In the genomic region with DNA sequence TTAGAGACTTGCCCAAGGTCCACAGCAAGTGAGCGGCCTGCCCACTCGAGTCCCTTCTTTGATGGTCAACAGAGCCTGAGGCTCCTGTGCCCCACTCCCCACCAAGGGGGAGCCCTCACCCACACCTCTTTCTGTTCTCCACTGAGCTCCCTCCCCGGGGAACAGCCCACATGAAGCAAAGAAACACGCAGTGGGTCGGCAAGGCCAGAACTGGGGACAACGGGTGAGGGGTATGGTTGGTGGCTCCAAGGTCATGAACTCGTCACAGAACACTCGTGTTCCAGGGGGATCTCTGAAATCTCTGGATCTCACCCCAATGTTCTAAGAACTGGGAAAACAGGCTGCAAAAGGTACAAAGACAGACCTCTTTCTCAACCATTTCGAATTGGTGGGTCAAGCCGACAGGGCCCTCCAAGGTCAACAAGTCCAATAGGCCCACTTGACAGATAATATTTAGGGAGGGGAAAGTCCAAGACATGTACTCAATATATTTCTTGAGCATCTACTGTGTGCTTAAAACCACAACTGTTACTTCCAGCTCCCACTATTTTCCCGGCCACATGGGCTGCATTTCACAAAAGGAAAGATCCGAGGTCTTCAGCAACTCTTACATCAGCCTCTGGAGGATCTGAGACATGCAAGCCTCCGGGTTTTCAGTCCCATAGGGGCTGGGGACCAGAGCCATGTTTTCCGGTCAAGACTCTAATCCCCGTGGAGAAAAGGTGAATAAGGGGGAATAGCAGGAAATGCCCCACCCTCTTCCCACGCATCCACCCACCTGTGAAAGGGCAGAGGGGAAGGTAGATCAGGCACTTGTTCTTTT, we compare ENCODE assay signal across 10 cellular contexts. TPM values are rescaled to one million over a fixed set of nuclear protein-coding genes. Genes with fewer than 3 reads are reported as not detected.
DNase-seq lines count a peak whose midpoint lies in the region; ATAC-seq and TF ChIP-seq lines count a peak whose summit lies in the region.
"Had no signal": no experiment of that assay in that cellular context is flagged by ENCODE, and none has a peak within 500 bp of the region (broad histone marks: within the 10 kb centered on the region; RNA-seq: fewer than 3 reads in every experiment).

No MANE protein-coding gene starts in this region.

- no peak for TF ChIP-seq CTCF in mesothelial cell of epicardium (IDR thresholded peaks at IDR 0.05; ENCODE audit: unreplicated experiment)
- TF ChIP-seq CTCF in ascending aorta (IDR thresholded peaks at IDR 0.05) = no peak

- H3K4me1 Mint-ChIP-seq in central memory CD8-positive, alpha-beta T cell = no peaks in the 10 kb centered on the region
- peaks cover 26% of the 10 kb centered on the region for H3K4me1 Mint-ChIP-seq in mesothelial cell of epicardium

- H3K36me3 ChIP-seq in H7 (replicated peaks; ENCODE audit: control insufficient read depth, insufficient read depth, low read length) (no peaks in the 10 kb centered on the region), ascending aorta (no peaks in the 10 kb centered on the region)
- H3K36me3 ChIP-seq: left lung had no signal

- no peak for ATAC-seq in central memory CD8-positive, alpha-beta T cell (replicated peaks; ENCODE audit: extremely low read depth, poor library complexity, severe bottlenecking)
- ATAC-seq in GM18517 (IDR thresholded peaks at IDR 0.05; ENCODE audit: unreplicated experiment) = no peak

- H3K27me3 ChIP-seq in H7 (ENCODE audit: control insufficient read depth, insufficient read depth, low read length) (peaks cover 21% of the 10 kb centered on the region), ascending aorta (peaks cover 13% of the 10 kb centered on the region)

- H3K27ac ChIP-seq in ascending aorta = no peak overlapping the region
- H3K27ac ChIP-seq: left lung had no signal

- peak; percentile 49 for DNase-seq in CD1c-positive myeloid dendritic cell (ENCODE audit: extremely low spot score)
- peak; percentile 58 for DNase-seq in H7
- DNase-seq in central memory CD8-positive, alpha-beta T cell (ENCODE audit: low spot score in 2 of 2) = no peak
- no peak for DNase-seq in mesothelial cell of epicardium (ENCODE audit: low spot score in 2 of 2, unreplicated experiment in 2 of 2)
- no peak for DNase-seq in ascending aorta (ENCODE audit: low spot score in 2 of 2)
- DNase-seq in AG20443 (ENCODE audit: low spot score) = no peak
- DNase-seq in stimulated activated CD4-positive, alpha-beta T cell treated with anti-CD3 and anti-CD28 coated beads, Interleukin-4, amount 100 ng/mL, for 24 hours = no peak
- DNase-seq: left lung, NCI-H1694 treated with DMSO at 0.1 percent for 48 hours had no signal

- peaks cover 33% of the 10 kb centered on the region for H3K27me3 Mint-ChIP-seq in central memory CD8-positive, alpha-beta T cell
- H3K27me3 Mint-ChIP-seq in mesothelial cell of epicardium (ENCODE audit: low read depth) = peaks cover 45% of the 10 kb centered on the region

- peak overlapping the region; percentile 81 for H3K4me3 ChIP-seq in H7 (ENCODE audit: insufficient read depth, low read depth, low read length)
- H3K4me3 ChIP-seq in ascending aorta = peak overlapping the region in 1 of 2 donors; percentile 58

- no peaks in the 10 kb centered on the region for H3K9me3 ChIP-seq in ascending aorta
- H3K9me3 ChIP-seq: left lung had no signal

- no peak overlapping the region for H3K27ac Mint-ChIP-seq in central memory CD8-positive, alpha-beta T cell (ENCODE audit: low read depth)
- no peak overlapping the region for H3K27ac Mint-ChIP-seq in mesothelial cell of epicardium

- peaks cover 3% of the 10 kb centered on the region for H3K36me3 Mint-ChIP-seq in central memory CD8-positive, alpha-beta T cell (ENCODE audit: insufficient read depth)
- H3K36me3 Mint-ChIP-seq in mesothelial cell of epicardium = no peaks in the 10 kb centered on the region

- intact Hi-C loops in ascending aorta (cut with DNase I) = no loop called here

- H3K9me3 Mint-ChIP-seq in central memory CD8-positive, alpha-beta T cell = no peaks in the 10 kb centered on the region
- no peaks in the 10 kb centered on the region for H3K9me3 Mint-ChIP-seq in mesothelial cell of epicardium

- peaks cover 11 to 39% of the 10 kb centered on the region in 2 donors for H3K4me1 ChIP-seq in ascending aorta

- H3K4me3 Mint-ChIP-seq in central memory CD8-positive, alpha-beta T cell = peak overlapping the region; percentile 57
- H3K4me3 Mint-ChIP-seq in mesothelial cell of epicardium = peak overlapping the region; percentile 58

RNA-seq across cellular contexts. Expression of gene RAP1GAP, which starts 1.1 kb away (rescaled TPM):
- total RNA-seq in H7 (2014; rRNA removed; shearing (Covaris generic)) = 9.4 and 10.1 TPM in 2 replicates
- total RNA-seq in mesothelial cell of epicardium (7.1 to 10.2 TPM (median 8.0 TPM) in 3 replicates), ascending aorta (0.64 TPM)

Comparison
In these comparisons a context has a peak if more than half of its experiments do, and no peak if none do; other contexts are left out.
1. DNase-seq: peak in CD1c-positive myeloid dendritic cell (single experiment) and H7 (single experiment); none in central memory CD8-positive, alpha-beta T cell (0 of 2), mesothelial cell of epicardium (0 of 2), ascending aorta (0 of 2), AG20443 (single experiment) and stimulated activated CD4-positive, alpha-beta T cell treated with anti-CD3 and anti-CD28 coated beads, Interleukin-4, amount 100 ng/mL, for 24 hours (single experiment).